ENCODE assay signal across 13 cellular contexts in the genomic region with DNA sequence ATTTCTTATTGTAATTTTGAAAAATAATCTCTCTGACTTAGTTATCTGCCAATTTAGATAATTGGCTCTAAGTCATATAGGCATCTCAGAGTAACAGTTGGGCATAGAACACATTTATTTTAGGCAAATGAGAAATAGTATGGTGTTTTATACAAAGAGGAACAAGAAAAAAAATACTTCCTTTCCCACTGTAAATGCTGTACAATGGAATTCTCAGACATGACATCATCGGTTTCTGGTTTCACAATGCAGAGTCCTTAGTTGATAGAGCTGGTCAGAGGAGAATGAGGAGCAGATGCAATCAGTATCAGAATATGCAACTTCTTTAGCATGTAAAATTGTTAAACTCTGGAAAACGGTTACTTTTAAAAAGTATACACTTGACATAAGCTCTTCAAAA. TPM values are rescaled to one million over a fixed set of nuclear protein-coding genes. Genes with fewer than 3 reads are reported as not detected.
A peak's percentile ranks its signal among the peaks of the same experiment; 100 is the strongest.
DNase-seq lines count a peak whose midpoint lies in the region; ATAC-seq and TF ChIP-seq lines count a peak whose summit lies in the region.
"Had no signal": no experiment of that assay in that cellular context is flagged by ENCODE, and none has a peak within 500 bp of the region (broad histone marks: within the 10 kb centered on the region; RNA-seq: fewer than 3 reads in every experiment).

No MANE protein-coding gene starts in this region.

- no peak overlapping the region for H3K23ac ChIP-seq in trophoblast cell (ENCODE audit: low read length)

- H2BK120ac ChIP-seq in trophoblast cell (ENCODE audit: insufficient read depth, low read length, poor library complexity), result no peak overlapping the region

- no peak for TF ChIP-seq POLR2A in uterus (IDR thresholded peaks at IDR 0.05)

- H3K9me3 ChIP-seq in trophoblast cell (ENCODE audit: insufficient read depth, low read depth, low read length), result no peaks in the 10 kb centered on the region
- no peaks in the 10 kb centered on the region for H3K9me3 ChIP-seq in uterus
- H3K9me3 ChIP-seq: gastrocnemius medialis, psoas muscle had no signal

- peaks cover 11% of the 10 kb centered on the region for H3K79me1 ChIP-seq in trophoblast cell (ENCODE audit: low read length)

- H3K14ac ChIP-seq in trophoblast cell (ENCODE audit: low read length), result no peak overlapping the region

- H3K27ac ChIP-seq in epithelial cell of prostate, result peak overlapping the region; percentile 77
- no peak overlapping the region for H3K27ac ChIP-seq in trophoblast cell (ENCODE audit: low read depth, low read length)
- no peak overlapping the region for H3K27ac ChIP-seq in uterus
- H3K27ac ChIP-seq: gastrocnemius medialis, psoas muscle had no signal

- H3K4me3 ChIP-seq in trophoblast cell (ENCODE audit: low read depth, low read length) (no peak overlapping the region), uterus (no peak overlapping the region), H7 (ENCODE audit: insufficient read depth, low read depth, low read length) (no peak overlapping the region)
- H3K4me3 ChIP-seq: gastrocnemius medialis, psoas muscle had no signal

- no peaks in the 10 kb centered on the region for H3K79me2 ChIP-seq in trophoblast cell (ENCODE audit: control insufficient read depth, insufficient read depth, low read length, poor library complexity)

- no peak for TF ChIP-seq CTCF in uterus (IDR thresholded peaks at IDR 0.05)

- H2AFZ ChIP-seq in trophoblast cell (ENCODE audit: insufficient read depth, low read length, poor library complexity), result no peak overlapping the region

- H3K27me3 ChIP-seq in trophoblast cell (ENCODE audit: insufficient read depth, low read length) (no peaks in the 10 kb centered on the region), uterus (no peaks in the 10 kb centered on the region), H7 (ENCODE audit: control insufficient read depth, insufficient read depth, low read length) (no peaks in the 10 kb centered on the region)
- H3K27me3 ChIP-seq: gastrocnemius medialis had no signal

- H3K18ac ChIP-seq in trophoblast cell (ENCODE audit: low read length), result no peak overlapping the region

- no peak overlapping the region for H3K4me2 ChIP-seq in trophoblast cell (ENCODE audit: low read length)

- DNase-seq in GM04503 (ENCODE audit: low read depth) (peak; percentile 51), NOMO-1 treated with dmso at 0.1 percent for 144 hours (lab: John Stamatoyannopoulos, UW; ENCODE audit: unreplicated experiment) (peak; percentile 19), epithelial cell of prostate (ENCODE audit: low read depth, low spot score) (peak; percentile 87), trophoblast cell (peak; percentile 57 to 93), uterus (no peak), H7 (no peak)
- DNase-seq in stimulated activated naive CD4-positive, alpha-beta T cell treated with Interleukin-2 at 50 U/mL for 16 hours (lab: John Stamatoyannopoulos, UW), result no peak
- DNase-seq: activated T-cell treated with anti-CD3 and anti-CD28 coated beads, Interleukin-2, amount 50 U/mL, for 72 hours; gastrocnemius medialis; psoas muscle; SHP77 treated with DMSO at 0.1 percent for 48 hours; stimulated activated naive CD4-positive, alpha-beta T cell had no signal

- no peak overlapping the region for H4K8ac ChIP-seq in trophoblast cell (ENCODE audit: low read depth, low read length)

- ATAC-seq in HG03280 (IDR thresholded peaks at IDR 0.05; ENCODE audit: unreplicated experiment), result no peak
- ATAC-seq: activated T-cell treated with anti-CD3 and anti-CD28 coated beads, Interleukin-2, amount 50 U/mL, for 72 hours; gastrocnemius medialis; psoas muscle had no signal

- H2BK12ac ChIP-seq in trophoblast cell (ENCODE audit: low read length), result no peak overlapping the region

- H3K36me3 ChIP-seq in trophoblast cell (ENCODE audit: control insufficient read depth in 1 of 2, insufficient read depth in 2 of 2, low read length in 2 of 2) (no peaks in the 10 kb centered on the region), uterus (no peaks in the 10 kb centered on the region), H7 (replicated peaks; ENCODE audit: control insufficient read depth, insufficient read depth, low read length) (no peaks in the 10 kb centered on the region)
- H3K36me3 ChIP-seq: gastrocnemius medialis had no signal

- H2AK5ac ChIP-seq in trophoblast cell (ENCODE audit: low read length), result no peak overlapping the region

- no peak overlapping the region for H4K12ac ChIP-seq in trophoblast cell (ENCODE audit: low read depth, low read length)

- WGBS in trophoblast cell (ENCODE audit: extremely low coverage, insufficient coverage, insufficient read length), result no CpG with 5 or more reads among the region's 2 CpGs

- no peak overlapping the region for H3K9ac ChIP-seq in trophoblast cell (ENCODE audit: low read length)

- H4K91ac ChIP-seq in trophoblast cell (ENCODE audit: low read depth, low read length), result no peak overlapping the region

- H3K4ac ChIP-seq in trophoblast cell (ENCODE audit: low read depth, low read length), result no peak overlapping the region

- H3K4me1 ChIP-seq in trophoblast cell (ENCODE audit: control insufficient read depth in 1 of 2, insufficient read depth in 2 of 2, low read length in 2 of 2) (peaks cover 9 to 19% of the 10 kb centered on the region in 2 experiments), uterus (no peaks in the 10 kb centered on the region)
- H3K4me1 ChIP-seq: gastrocnemius medialis, psoas muscle had no signal

- intact Hi-C loops in uterus (cut with DNase I; ENCODE audit: low total_unique reads), result no loop called here

- H2BK5ac ChIP-seq in trophoblast cell (ENCODE audit: low read depth, low read length, poor library complexity), result no peak overlapping the region

RNA-seq across cellular contexts. Expression of gene PLK2, which starts 49.4 kb away (rescaled TPM):
- polyA plus RNA-seq in trophoblast cell (2013), result 132 and 133 TPM in 2 replicates
- 100 to 1,000 TPM in 3 of 4 donors, 10 to 100 TPM in 1; 75.6 to 329 (median 147) TPM for total RNA-seq in uterus
- 7.1 and 7.7 TPM in 2 replicates for total RNA-seq in H7 (2014; rRNA removed; shearing (Covaris generic))

Comparison
In these comparisons a context has a peak if more than half of its experiments do, and no peak if none do; other contexts are left out.
1. DNase-seq: peak in GM04503 (single experiment), NOMO-1 treated with dmso at 0.1 percent for 144 hours (single experiment), epithelial cell of prostate (single experiment) and trophoblast cell (2 of 2); none in uterus (0 of 2), stimulated activated naive CD4-positive, alpha-beta T cell treated with Interleukin-2 at 50 U/mL for 16 hours (single experiment) and H7 (single experiment).